10 cellular contexts compared by ENCODE assay signal in the genomic region with DNA sequence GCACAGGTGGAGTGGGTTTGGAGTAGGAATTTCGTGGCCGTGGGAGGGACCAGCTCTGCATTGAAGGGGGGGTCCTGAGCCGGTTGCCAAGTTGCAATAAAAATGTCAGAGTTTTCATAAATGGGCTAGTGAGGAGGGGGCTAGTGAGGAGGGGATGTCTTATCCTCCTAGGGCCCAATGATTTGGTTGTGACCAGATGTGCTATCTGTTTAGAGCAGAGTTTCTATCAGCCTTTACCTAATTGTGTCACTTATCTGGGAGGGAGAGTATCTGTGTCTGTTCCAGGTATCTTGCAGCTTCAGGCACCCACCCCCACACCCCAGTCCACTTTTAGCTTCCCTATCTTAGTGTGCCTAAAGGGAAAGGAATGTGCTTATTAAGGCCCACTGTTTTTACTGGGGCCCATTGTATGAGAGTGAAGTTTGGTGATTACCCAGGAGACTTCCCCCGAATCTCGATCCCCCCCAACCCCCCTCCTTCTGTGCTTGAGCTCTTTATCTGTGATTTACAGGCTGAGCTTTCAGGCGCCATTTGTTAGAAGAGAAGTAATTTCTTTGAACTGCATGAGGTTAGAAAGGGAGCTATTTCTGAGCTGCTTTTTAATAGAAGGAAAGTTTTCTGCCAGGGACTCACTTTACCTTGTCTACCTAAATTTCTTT. TPM values are rescaled to one million over a fixed set of nuclear protein-coding genes. Genes with fewer than 3 reads are reported as not detected.
DNase-seq lines count a peak whose midpoint lies in the region; ATAC-seq and TF ChIP-seq lines count a peak whose summit lies in the region.
"Had no signal": no experiment of that assay in that cellular context is flagged by ENCODE, and none has a peak within 500 bp of the region (broad histone marks: within the 10 kb centered on the region; RNA-seq: fewer than 3 reads in every experiment).

No MANE protein-coding gene starts in this region.

- peak overlapping the region; percentile 58 for H3K4me3 Mint-ChIP-seq in Calu3 (ENCODE audit: low read depth, unreplicated experiment)

- H3K79me2 ChIP-seq in mesendoderm (ENCODE audit: control insufficient read depth, insufficient read depth, low read length) = no peaks in the 10 kb centered on the region

- WGBS in mesendoderm (ENCODE audit: extremely low coverage, insufficient coverage, low lambda C conversion rate) = no CpG with 5 or more reads among the region's 6 CpGs
- WGBS in esophagus squamous epithelium, 2 donors = 67 to 73% methylated on average over 6 of the region's 6 CpGs

- peak overlapping the region; percentile 45 for H3K27ac ChIP-seq in mesendoderm (ENCODE audit: low read depth, low read length)
- H3K27ac ChIP-seq in esophagus squamous epithelium = no peak overlapping the region

- no peaks in the 10 kb centered on the region for H3K36me3 ChIP-seq in adipocyte (ENCODE audit: control insufficient read depth, insufficient read depth, low read length, severe bottlenecking)
- H3K36me3 ChIP-seq in mesendoderm (ENCODE audit: control insufficient read depth, insufficient read depth, low read length) = no peaks in the 10 kb centered on the region
- no peaks in the 10 kb centered on the region for H3K36me3 ChIP-seq in esophagus squamous epithelium

- H3K56ac ChIP-seq in mesendoderm (ENCODE audit: low read length) = no peak overlapping the region

- H3K79me1 ChIP-seq in mesendoderm (ENCODE audit: low read length) = no peaks in the 10 kb centered on the region

- no peaks in the 10 kb centered on the region for H3K27me3 Mint-ChIP-seq in Calu3 (ENCODE audit: unreplicated experiment)

- no peak overlapping the region for H4K5ac ChIP-seq in mesendoderm (ENCODE audit: low read length)

- BruUV-seq in Calu3 (replicated peaks; lab: Mats Ljungman, UMichigan) = no TSS peak

- no peak for TF ChIP-seq POLR2A in esophagus squamous epithelium (IDR thresholded peaks at IDR 0.05)

- H3K4me1 Mint-ChIP-seq in Calu3 (ENCODE audit: low read depth, unreplicated experiment) = peaks cover 62% of the 10 kb centered on the region

- H3K4me2 ChIP-seq in mesendoderm (ENCODE audit: low read length) = no peak overlapping the region

- H3K4ac ChIP-seq in mesendoderm (ENCODE audit: low read depth, low read length) = no peak overlapping the region

- intact Hi-C loops in Calu3 (cut with micrococcal nuclease; ENCODE audit: unreplicated experiment) = loop anchor here (5.0 kb wide), 1 partner anchor 36 kb away; no protein-coding TSS in a partner anchor
- intact Hi-C loops in esophagus squamous epithelium (cut with DNase I) = no loop called here

- H3K4me1 ChIP-seq in adipocyte (ENCODE audit: control insufficient read depth, insufficient read depth, low read length) = peaks cover 24% of the 10 kb centered on the region
- no peaks in the 10 kb centered on the region for H3K4me1 ChIP-seq in mesendoderm (ENCODE audit: control insufficient read depth, low read depth, low read length)
- peaks cover 0 to 7% (median 0%) of the 10 kb centered on the region in 3 donors for H3K4me1 ChIP-seq in esophagus squamous epithelium

- no peak overlapping the region for H4K8ac ChIP-seq in mesendoderm (ENCODE audit: low read depth, low read length)

- no peak overlapping the region for H2BK5ac ChIP-seq in mesendoderm (ENCODE audit: low read length)

- no peak overlapping the region for H2BK15ac ChIP-seq in mesendoderm (replicated peaks; ENCODE audit: low read depth)

- CTCF ChIA-PET in Calu3 (lab: Charles Lee) = interaction anchor here (0.5 to 3.7 kb wide), 17 partner anchors 8 to 431 kb away, joined by 3 to 38 read pairs (median 4); partner anchors contain the start of gene C15orf39

- no peak overlapping the region for H3K23ac ChIP-seq in mesendoderm (ENCODE audit: low read length)

- H2BK120ac ChIP-seq in mesendoderm (ENCODE audit: low read depth, low read length) = no peak overlapping the region

- H3K27me3 ChIP-seq in adipocyte (replicated peaks; ENCODE audit: control insufficient read depth, insufficient read depth, low read length) (no peaks in the 10 kb centered on the region), mesendoderm (ENCODE audit: insufficient read depth, low read length, poor library complexity) (no peaks in the 10 kb centered on the region), esophagus squamous epithelium (no peaks in the 10 kb centered on the region)

- H3K4me3 ChIP-seq in adipocyte (ENCODE audit: low read length) = peak overlapping the region; percentile 24
- no peak overlapping the region for H3K4me3 ChIP-seq in mesendoderm (ENCODE audit: low read length)
- H3K4me3 ChIP-seq in esophagus squamous epithelium = no peak overlapping the region

- H3K9me3 ChIP-seq in adipocyte (ENCODE audit: control insufficient read depth, low read length) (peaks cover 4% of the 10 kb centered on the region), esophagus squamous epithelium (no peaks in the 10 kb centered on the region)

- DNase-seq in Calu3 = no peak
- peak; percentile 78 for DNase-seq in M059J (ENCODE audit: low read depth)
- no peak for DNase-seq in adipocyte (ENCODE audit: low read depth)
- peak; percentile 76 for DNase-seq in mesendoderm
- no peak for DNase-seq in esophagus squamous epithelium (lab: John Stamatoyannopoulos, UW)
- no peak for DNase-seq in DMS53 treated with DMSO at 0.1 percent for 48 hours (lab: John Stamatoyannopoulos, UW; ENCODE audit: unreplicated experiment)
- DNase-seq: activated CD4-positive, alpha-beta T cell treated with anti-CD3 and anti-CD28 coated beads for 4 hours; posterior cingulate gyrus had no signal

- no peak overlapping the region for H3K18ac ChIP-seq in mesendoderm (ENCODE audit: low read length)

- H3K36me3 Mint-ChIP-seq in Calu3 (ENCODE audit: insufficient read depth, unreplicated experiment) = peaks cover 19% of the 10 kb centered on the region

- no peaks in the 10 kb centered on the region for H3K9me3 Mint-ChIP-seq in Calu3 (ENCODE audit: low read depth, unreplicated experiment)

- no peak overlapping the region for H3K9ac ChIP-seq in adipocyte (ENCODE audit: low read length)
- no peak overlapping the region for H3K9ac ChIP-seq in mesendoderm (ENCODE audit: low read length)

- peak overlapping the region; percentile 72 for H3K27ac Mint-ChIP-seq in Calu3 (ENCODE audit: unreplicated experiment)

- H2AK5ac ChIP-seq in mesendoderm (ENCODE audit: low read length) = no peak overlapping the region

- no peak for TF ChIP-seq CTCF in Calu3 (IDR thresholded peaks at IDR 0.05; ENCODE audit: unreplicated experiment)
- TF ChIP-seq CTCF in esophagus squamous epithelium (IDR thresholded peaks at IDR 0.05) = no peak

- ATAC-seq in GM19463 (IDR thresholded peaks at IDR 0.05; ENCODE audit: unreplicated experiment) (no peak), HG02588 (IDR thresholded peaks at IDR 0.05; ENCODE audit: unreplicated experiment) (no peak)

RNA-seq across cellular contexts. Expression of gene PPCDC, which starts 42.6 kb away (rescaled TPM):
- 23.4 and 24.4 TPM in 2 replicates for total RNA-seq in Calu3 (2022)
- 15.9 and 25.6 TPM in 2 replicates for total RNA-seq in M059J (2014; rRNA removed; shearing (Covaris generic))
- polyA plus RNA-seq in mesendoderm (2013, experiment 1 of 2) = 10.8 TPM
- 11.7 TPM for polyA plus RNA-seq in mesendoderm (2013, experiment 2 of 2)
- total RNA-seq in esophagus squamous epithelium = 10 to 100 TPM; 11.6 to 14.7 (median 12.4) TPM

Comparison
In these comparisons a context has a peak if more than half of its experiments do, and no peak if none do; other contexts are left out.
1. DNase-seq: peak in M059J (single experiment) and mesendoderm (single experiment); none in Calu3 (single experiment), adipocyte (single experiment), esophagus squamous epithelium (single experiment) and DMS53 treated with DMSO at 0.1 percent for 48 hours (single experiment).